Comparison of ENCODE assay signal across 13 cellular contexts in genomic region chr18:14531659-14532058, GRCh38. TPM values are rescaled to one million over a fixed set of nuclear protein-coding genes. Genes with fewer than 3 reads are reported as not detected.
DNase-seq lines count a peak whose midpoint lies in the region; TF ChIP-seq lines count a peak whose summit lies in the region.
"Not testable (repeated sequence)": the region's sequence is repeated elsewhere in the genome, so short reads cannot be mapped to it uniquely, and the experiment has no call there.
"Had no signal": no experiment of that assay in that cellular context is flagged by ENCODE, and none has a peak within 500 bp of the region (broad histone marks: within the 10 kb centered on the region; RNA-seq: fewer than 3 reads in every experiment).

No MANE protein-coding gene starts in this region.

- H3K9me3 Mint-ChIP-seq in MCF 10A (ENCODE audit: unreplicated experiment): not testable (repeated sequence)

- not testable (repeated sequence) for H3K36me3 Mint-ChIP-seq in MCF 10A (ENCODE audit: insufficient read depth, unreplicated experiment)

- not testable (repeated sequence) for H3K4me3 ChIP-seq in NB4 (ENCODE audit: low read depth, low read length)

- in situ Hi-C loops in Caki2 (cut with HindIII; ENCODE audit: low pct_unique_long_range_greater_than_20kb, low sequenced_read_pairs): not testable (repeated sequence)

- H3K27me3 Mint-ChIP-seq in MCF 10A (ENCODE audit: insufficient read depth, unreplicated experiment): not testable (repeated sequence)

- not testable (repeated sequence) for H3K27ac Mint-ChIP-seq in MCF 10A (ENCODE audit: low read depth, unreplicated experiment)

- intact Hi-C loops in MCF 10A (cut with micrococcal nuclease): not testable (repeated sequence)

- DNase-seq in Caki2 (ENCODE audit: low read depth) (peak; percentile 0), LHCN-M2 (ENCODE audit: low read depth) (peak; percentile 61), NB4 (ENCODE audit: low read depth) (peak; percentile 6), RPMI7951 (ENCODE audit: low read depth) (peak; percentile 71), MCF 10A (ENCODE audit: unreplicated experiment) (peak; percentile 68), fibroblast of gingiva (ENCODE audit: low read depth) (peak; percentile 33), myocyte (ENCODE audit: low read depth) (peak; percentile 22)

- CTCF ChIA-PET in MCF 10A (lab: Yijun Ruan, JAX): interaction anchor here (0.7 kb wide), 1 partner anchor 50 kb away, joined by 3 read pairs; no protein-coding TSS in a partner anchor

- H3K4me3 Mint-ChIP-seq in MCF 10A (ENCODE audit: unreplicated experiment): not testable (repeated sequence)

- not testable (repeated sequence) for TF ChIP-seq POLR2A in NB4 (IDR thresholded peaks at IDR 0.05; ENCODE audit: extremely low read depth, insufficient read length)

- not testable (repeated sequence) for BruUV-seq in MCF 10A (replicated peaks; lab: Mats Ljungman, UMichigan)

- TF ChIP-seq CTCF in NB4 (IDR thresholded peaks at IDR 0.05; ENCODE audit: low read depth, low read length); MCF 10A (IDR thresholded peaks at IDR 0.05; ENCODE audit: unreplicated experiment): not testable (repeated sequence)

- not testable (repeated sequence) for H3K4me1 Mint-ChIP-seq in MCF 10A (ENCODE audit: insufficient read depth, unreplicated experiment)

- POLR2A ChIA-PET in MCF 10A (lab: Yijun Ruan, JAX): not testable (repeated sequence)

RNA-seq across cellular contexts. Expression of gene POTEC, which starts 11.7 kb away (rescaled TPM):
- total RNA-seq in Caki2 (2014; rRNA removed; shearing (Covaris generic); ENCODE audit: low replicate concordance): not detected in 2 replicates
- total RNA-seq in LHCN-M2 (2014; rRNA removed) (not detected in 2 replicates), MCF 10A (2022) (not detected in 2 replicates), myocyte (not detected in 2 replicates)
- not detected for polyA plus RNA-seq in LHCN-M2 (2012)
- not detected in 2 replicates for total RNA-seq in RPMI7951 (2014; rRNA removed; shearing (Covaris generic))
- not detected for polyA plus RNA-seq in myocyte (2012)
- total RNA-seq: CD4-positive, alpha-beta T cell; GM12878; GM23338; H9; T-helper 1 cell treated with Interleukin-12 subunit alpha and Interleukin-12 subunit beta and Interleukin-4 antibody, amounts not matched to agents 30 ng/mL and 1 ng/mL, for 36 hours had no signal
- polyA plus RNA-seq: AG04450, GM12878, GM23338 had no signal

Comparison
In these comparisons a context has a peak if more than half of its experiments do, and no peak if none do; other contexts are left out.
1. DNase-seq: peak in every context shown above with its lines; median percentile 71 in RPMI7951; 68 in MCF 10A; 61 in LHCN-M2; 33 in fibroblast of gingiva; 22 in myocyte; 6 in NB4; 0 in Caki2.